ENCODE assay signal across 31 cellular contexts in genomic region chr12:103250487-103250886, GRCh38.
"Had no signal": no experiment of that assay in that cellular context is flagged by ENCODE, and none has a peak within 500 bp of the region (broad histone marks: within the 10 kb centered on the region; RNA-seq: fewer than 3 reads in every experiment).

No MANE protein-coding gene starts in this region.

- H3K79me2 ChIP-seq: parathyroid adenoma had no signal

- H2AFZ ChIP-seq: neural progenitor cell, parathyroid adenoma had no signal

- H3K4me3 Mint-ChIP-seq: natural killer cell; nephron; neural progenitor cell; stimulated activated memory B cell treated with anti-CD40 and anti-IgM and Interleukin-4, amounts not matched to agents 10 μg/mL and 1 μg/mL and 100 μg/mL, for 72 hours; stimulated activated naive CD8-positive, alpha-beta T cell treated with anti-CD3 and anti-CD28 coated beads, Interleukin-15, amount 100 ng/mL, for 72 hours; type B pancreatic cell had no signal

- H3K9ac ChIP-seq: neural progenitor cell, parathyroid adenoma had no signal

- H3K36me3 Mint-ChIP-seq: natural killer cell; neural progenitor cell; stimulated activated memory B cell treated with anti-CD40 and anti-IgM and Interleukin-4, amounts not matched to agents 10 μg/mL and 1 μg/mL and 100 μg/mL, for 72 hours; type B pancreatic cell had no signal

- H3K4me1 ChIP-seq: parathyroid adenoma, psoas muscle, spleen, suprapubic skin, testis, tibial artery, transverse colon, upper lobe of right lung, uterus had no signal

- H3K4me3 ChIP-seq: neural progenitor cell, ovary, psoas muscle, skin epidermis, smooth muscle cell, spleen, suprapubic skin, testis, tibial artery, transverse colon, upper lobe of right lung, uterus had no signal

- H3K27me3 Mint-ChIP-seq: stimulated activated memory B cell treated with anti-CD40 and anti-IgM and Interleukin-4, amounts not matched to agents 10 μg/mL and 1 μg/mL and 100 μg/mL, for 72 hours; stimulated activated naive CD8-positive, alpha-beta T cell treated with anti-CD3 and anti-CD28 coated beads, Interleukin-15, amount 100 ng/mL, for 72 hours; type B pancreatic cell had no signal

- H3K9me3 ChIP-seq: ovary, psoas muscle, testis, tibial artery, transverse colon, upper lobe of right lung, uterus had no signal

- DNase-seq: natural killer cell; occipital lobe; ovary; posterior cingulate gyrus; psoas muscle; right cardiac atrium; spleen; stimulated activated CD4-positive, alpha-beta T cell treated with anti-CD3 and anti-CD28 coated beads, Interleukin-12 subunit alpha, Interleukin-12 subunit beta, amount 100 ng/mL, for 4 hours; stimulated activated CD4-positive, alpha-beta T cell treated with anti-CD3 and anti-CD28 coated beads, Interleukin-1b, Interleukin-23, amount 100 ng/mL, for 48 hours; stimulated activated CD4-positive, alpha-beta T cell treated with anti-CD3 and anti-CD28 coated beads, Interleukin-4, amount 100 ng/mL, for 1 hour; stimulated activated CD4-positive, alpha-beta T cell treated with anti-CD3 and anti-CD28 coated beads, Interleukin-4, amount 100 ng/mL, for 4 hours; stimulated activated CD8-positive, alpha-beta memory T cell treated with anti-CD3 and anti-CD28 coated beads, Interleukin-4, amount 100 ng/mL, for 48 hours; stimulated activated naive CD4-positive, alpha-beta T cell; stimulated activated naive CD8-positive, alpha-beta T cell treated with anti-CD3 and anti-CD28 coated beads, Interleukin-15, amount 100 ng/mL, for 72 hours; stimulated activated naive CD8-positive, alpha-beta T cell treated with anti-CD3 and anti-CD28 coated beads, Interleukin-15, Interleukin-2, amounts not matched to agents 100 U/mL and 50 U/mL, for 24 hours; substantia nigra; testis; tibial artery; transverse colon; upper lobe of right lung; uterus had no signal

- H3K27ac Mint-ChIP-seq: natural killer cell; nephron; neural progenitor cell; progenitor cell of endocrine pancreas; stimulated activated memory B cell treated with anti-CD40 and anti-IgM and Interleukin-4, amounts not matched to agents 10 μg/mL and 1 μg/mL and 100 μg/mL, for 72 hours; stimulated activated naive CD8-positive, alpha-beta T cell treated with anti-CD3 and anti-CD28 coated beads, Interleukin-15, amount 100 ng/mL, for 72 hours; type B pancreatic cell had no signal

- H3K27ac ChIP-seq: neural progenitor cell, ovary, parathyroid adenoma, psoas muscle, skin epidermis, spleen, suprapubic skin, testis, tibial artery, transverse colon, upper lobe of right lung, uterus had no signal

- H3K36me3 ChIP-seq: neural progenitor cell, ovary, spleen, suprapubic skin, tibial artery, transverse colon, upper lobe of right lung, uterus had no signal

- H3K4me1 Mint-ChIP-seq: natural killer cell; nephron; stimulated activated memory B cell treated with anti-CD40 and anti-IgM and Interleukin-4, amounts not matched to agents 10 μg/mL and 1 μg/mL and 100 μg/mL, for 72 hours; stimulated activated naive CD8-positive, alpha-beta T cell treated with anti-CD3 and anti-CD28 coated beads, Interleukin-15, amount 100 ng/mL, for 72 hours had no signal

- H3K4me2 ChIP-seq: neural progenitor cell, smooth muscle cell had no signal

- ATAC-seq: natural killer cell; psoas muscle; right cardiac atrium; sciatic nerve; stimulated activated memory B cell treated with anti-CD40 and anti-IgM and Interleukin-4, amounts not matched to agents 10 μg/mL and 1 μg/mL and 100 μg/mL, for 72 hours; stimulated activated naive CD8-positive, alpha-beta T cell treated with anti-CD3 and anti-CD28 coated beads, Interleukin-15, amount 100 ng/mL, for 72 hours; stimulated activated naive CD8-positive, alpha-beta T cell treated with anti-CD3 and anti-CD28 coated beads, Interleukin-15, Interleukin-2, amounts not matched to agents 100 U/mL and 50 U/mL, for 24 hours; upper lobe of right lung had no signal

- H3K27me3 ChIP-seq: neural progenitor cell, ovary, spleen, suprapubic skin, testis, tibial artery, transverse colon, upper lobe of right lung, uterus had no signal
